Comparison of ENCODE assay signal across 32 cellular contexts in the genomic region with DNA sequence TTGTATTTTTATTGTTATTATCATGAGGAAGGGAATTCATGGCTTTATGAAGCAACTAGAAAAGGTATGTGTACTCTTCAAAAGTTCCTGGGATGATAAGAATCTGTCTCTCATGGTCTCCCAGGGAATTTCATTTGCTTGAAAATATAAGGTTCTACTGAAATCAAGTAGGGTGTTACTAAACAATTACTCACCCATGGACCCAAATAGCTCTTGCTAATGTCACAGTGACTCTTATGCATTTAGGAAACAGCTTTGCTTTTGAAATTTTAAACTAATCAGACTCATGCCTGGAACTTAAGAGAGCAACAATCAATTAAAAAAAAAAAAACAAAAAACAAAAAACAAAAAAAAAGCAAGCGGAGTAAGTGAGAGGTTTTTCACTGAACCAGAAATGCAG.
"Had no signal": no experiment of that assay in that cellular context is flagged by ENCODE, and none has a peak within 500 bp of the region (broad histone marks: within the 10 kb centered on the region; RNA-seq: fewer than 3 reads in every experiment).

No MANE protein-coding gene starts in this region.

- DNase-seq: hypothalamus; immature natural killer cell; kidney; left colon; left lung; mesendoderm; naive B cell; natural killer cell; nephron progenitor cell; nucleus accumbens; pancreas; posterior cingulate gyrus; retina; right cardiac atrium; stimulated activated CD4-positive, alpha-beta T cell treated with anti-CD3 and anti-CD28 coated beads, Interleukin-12 subunit alpha, Interleukin-12 subunit beta, amount 100 ng/mL, for 4 hours; stimulated activated CD4-positive, alpha-beta T cell treated with anti-CD3 and anti-CD28 coated beads, Interleukin-15, amount 100 ng/mL, for 24 hours; stimulated activated CD4-positive, alpha-beta T cell treated with anti-CD3 and anti-CD28 coated beads, Interleukin-2, amount 100 ng/mL, for 24 hours; stimulated activated CD4-positive, alpha-beta T cell treated with anti-CD3 and anti-CD28 coated beads, Interleukin-4, amount 100 ng/mL, for 1 hour; stimulated activated naive B cell treated with anti-CD40 and anti-IgM and Interleukin-4, amounts not matched to agents 10 μg/mL and 1 μg/mL and 100 μg/mL, for 72 hours; stimulated activated naive CD8-positive, alpha-beta T cell treated with anti-CD3 and anti-CD28 coated beads, Interleukin-15, Interleukin-2, amounts not matched to agents 100 U/mL and 50 U/mL, for 24 hours; stomach; testis; thyroid gland; transverse colon; upper lobe of left lung had no signal

- H3K4me1 ChIP-seq: left lung, neural progenitor cell, pancreas, prostate gland, stomach, testis, thyroid gland, transverse colon, upper lobe of left lung, vagina had no signal

- H3K27me3 ChIP-seq: left lung, neural progenitor cell, pancreas, stomach, testis, thyroid gland, transverse colon, upper lobe of left lung, vagina had no signal

- ATAC-seq: left colon; left lung; natural killer cell; pancreas; right cardiac atrium; sciatic nerve; stimulated activated naive B cell treated with anti-CD40 and anti-IgM and Interleukin-4, amounts not matched to agents 10 μg/mL and 1 μg/mL and 100 μg/mL, for 72 hours; stimulated activated naive CD8-positive, alpha-beta T cell treated with anti-CD3 and anti-CD28 coated beads, Interleukin-15, Interleukin-2, amounts not matched to agents 100 U/mL and 50 U/mL, for 24 hours had no signal

- H3K4me3 ChIP-seq: left lung, lung, neural progenitor cell, pancreas, prostate gland, skin epidermis, stomach, testis, thyroid gland, transverse colon, upper lobe of left lung, vagina had no signal

- H3K9me3 ChIP-seq: pancreas, prostate gland, stomach, testis, thyroid gland, transverse colon, upper lobe of left lung, vagina had no signal

- H2AFZ ChIP-seq: neural progenitor cell had no signal

- FAIRE-seq: islet of Langerhans, kidney, pancreas had no signal

- H3K36me3 ChIP-seq: left lung, neural progenitor cell, pancreas, prostate gland, stomach, thyroid gland, transverse colon, upper lobe of left lung, vagina had no signal
